ENCODE assay signal across 1 cellular context in the genomic region with DNA sequence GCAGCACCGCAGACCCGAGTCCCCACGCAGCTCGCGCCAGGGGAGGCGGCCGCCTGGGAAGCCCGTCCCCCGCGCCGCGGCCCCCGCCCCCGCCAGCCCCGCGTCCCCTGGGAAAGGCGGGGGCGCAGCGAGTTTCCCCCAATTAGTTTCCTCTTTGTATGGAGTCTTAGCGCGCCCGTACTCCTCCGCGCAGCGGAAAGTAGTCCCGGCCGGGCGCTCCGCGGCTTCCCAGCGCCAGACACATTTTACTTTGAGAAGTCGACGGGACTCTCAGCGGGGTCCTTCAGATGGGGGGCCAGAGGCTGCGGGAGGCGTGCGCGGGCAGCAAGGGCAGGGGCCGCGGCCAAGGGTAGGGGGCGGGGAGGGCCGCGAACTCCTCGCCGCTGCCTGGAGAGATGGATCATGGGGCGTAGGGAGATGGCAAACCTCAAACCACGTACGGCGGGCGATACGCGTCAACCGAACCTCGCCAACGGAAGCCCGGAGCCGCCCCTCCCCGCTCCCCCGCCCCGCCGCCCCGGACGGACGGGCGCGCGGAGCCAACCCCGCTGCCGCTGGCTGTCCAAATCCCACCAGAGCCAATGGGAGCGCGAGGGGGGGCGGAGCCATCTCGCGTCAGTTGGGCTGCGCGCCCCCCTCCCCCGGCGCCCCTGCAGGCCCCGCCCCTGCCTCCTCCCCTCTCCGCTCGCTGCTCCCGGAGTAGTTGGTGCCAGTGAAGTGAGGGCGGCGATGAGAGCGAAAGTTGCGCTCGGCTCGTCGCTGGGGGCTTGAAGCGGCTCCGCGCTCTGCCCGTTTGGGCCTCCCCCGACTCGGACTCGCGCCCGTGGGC.
TF ChIP-seq lines count a peak whose summit lies in the region.

RCOR1 (plus strand) TSS at position 706 of the 829 bp plus-strand sequence. CDS start 238 bp downstream, outside the sequence.

TF ChIP-seq in HepG2, 621 proteins besides CTCF, POLR2A, EP300 and RAD21 (continued from another document and continues in another):
- TF ChIP-seq, protein P1, sequence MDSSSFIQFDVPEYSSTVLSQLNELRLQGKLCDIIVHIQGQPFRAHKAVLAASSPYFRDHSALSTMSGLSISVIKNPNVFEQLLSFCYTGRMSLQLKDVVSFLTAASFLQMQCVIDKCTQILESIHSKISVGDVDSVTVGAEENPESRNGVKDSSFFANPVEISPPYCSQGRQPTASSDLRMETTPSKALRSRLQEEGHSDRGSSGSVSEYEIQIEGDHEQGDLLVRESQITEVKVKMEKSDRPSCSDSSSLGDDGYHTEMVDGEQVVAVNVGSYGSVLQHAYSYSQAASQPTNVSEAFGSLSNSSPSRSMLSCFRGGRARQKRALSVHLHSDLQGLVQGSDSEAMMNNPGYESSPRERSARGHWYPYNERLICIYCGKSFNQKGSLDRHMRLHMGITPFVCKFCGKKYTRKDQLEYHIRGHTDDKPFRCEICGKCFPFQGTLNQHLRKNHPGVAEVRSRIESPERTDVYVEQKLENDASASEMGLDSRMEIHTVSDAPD (CRISPR knock-in tag; IDR thresholded peaks at IDR 0.05) = 0 out of 2 replicates have a peak, but pooled peaks have one; percentile 61
- TF ChIP-seq, protein P2, sequence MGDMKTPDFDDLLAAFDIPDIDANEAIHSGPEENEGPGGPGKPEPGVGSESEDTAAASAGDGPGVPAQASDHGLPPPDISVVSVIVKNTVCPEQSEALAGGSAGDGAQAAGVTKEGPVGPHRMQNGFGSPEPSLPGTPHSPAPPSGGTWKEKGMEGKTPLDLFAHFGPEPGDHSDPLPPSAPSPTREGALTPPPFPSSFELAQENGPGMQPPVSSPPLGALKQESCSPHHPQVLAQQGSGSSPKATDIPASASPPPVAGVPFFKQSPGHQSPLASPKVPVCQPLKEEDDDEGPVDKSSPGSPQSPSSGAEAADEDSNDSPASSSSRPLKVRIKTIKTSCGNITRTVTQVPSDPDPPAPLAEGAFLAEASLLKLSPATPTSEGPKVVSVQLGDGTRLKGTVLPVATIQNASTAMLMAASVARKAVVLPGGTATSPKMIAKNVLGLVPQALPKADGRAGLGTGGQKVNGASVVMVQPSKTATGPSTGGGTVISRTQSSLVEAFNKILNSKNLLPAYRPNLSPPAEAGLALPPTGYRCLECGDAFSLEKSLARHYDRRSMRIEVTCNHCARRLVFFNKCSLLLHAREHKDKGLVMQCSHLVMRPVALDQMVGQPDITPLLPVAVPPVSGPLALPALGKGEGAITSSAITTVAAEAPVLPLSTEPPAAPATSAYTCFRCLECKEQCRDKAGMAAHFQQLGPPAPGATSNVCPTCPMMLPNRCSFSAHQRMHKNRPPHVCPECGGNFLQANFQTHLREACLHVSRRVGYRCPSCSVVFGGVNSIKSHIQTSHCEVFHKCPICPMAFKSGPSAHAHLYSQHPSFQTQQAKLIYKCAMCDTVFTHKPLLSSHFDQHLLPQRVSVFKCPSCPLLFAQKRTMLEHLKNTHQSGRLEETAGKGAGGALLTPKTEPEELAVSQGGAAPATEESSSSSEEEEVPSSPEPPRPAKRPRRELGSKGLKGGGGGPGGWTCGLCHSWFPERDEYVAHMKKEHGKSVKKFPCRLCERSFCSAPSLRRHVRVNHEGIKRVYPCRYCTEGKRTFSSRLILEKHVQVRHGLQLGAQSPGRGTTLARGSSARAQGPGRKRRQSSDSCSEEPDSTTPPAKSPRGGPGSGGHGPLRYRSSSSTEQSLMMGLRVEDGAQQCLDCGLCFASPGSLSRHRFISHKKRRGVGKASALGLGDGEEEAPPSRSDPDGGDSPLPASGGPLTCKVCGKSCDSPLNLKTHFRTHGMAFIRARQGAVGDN (CRISPR knock-in tag; IDR thresholded peaks at IDR 0.05) = peak; percentile 74
- TF ChIP-seq NFE2L1 (CRISPR knock-in tag; IDR thresholded peaks at IDR 0.05; ENCODE audit: borderline replicate concordance) = no peak
- no peak for TF ChIP-seq SMARCC2 (IDR thresholded peaks at IDR 0.05)
- peak; percentile 46; the same call in 1 of the 2 replicates for TF ChIP-seq CREB1 (IDR thresholded peaks at IDR 0.05)
- peak; percentile 82 for TF ChIP-seq CREB1 (CRISPR knock-in tag; IDR thresholded peaks at IDR 0.05)
- TF ChIP-seq FIP1L1 (IDR thresholded peaks at IDR 0.05; ENCODE audit: borderline replicate concordance, insufficient read depth, low read depth, low read length) = 0 out of 2 replicates have a peak, but pooled peaks have one; percentile 45
- TF ChIP-seq RFX1 (IDR thresholded peaks at IDR 0.05) = no peak
- no peak for TF ChIP-seq KLF13 (CRISPR knock-in tag; IDR thresholded peaks at IDR 0.05)
- peak; percentile 62 for TF ChIP-seq YY1 (IDR thresholded peaks at IDR 0.05; ENCODE audit: insufficient read depth, insufficient replicate concordance, low read depth, low read length)
- TF ChIP-seq, protein P3, sequence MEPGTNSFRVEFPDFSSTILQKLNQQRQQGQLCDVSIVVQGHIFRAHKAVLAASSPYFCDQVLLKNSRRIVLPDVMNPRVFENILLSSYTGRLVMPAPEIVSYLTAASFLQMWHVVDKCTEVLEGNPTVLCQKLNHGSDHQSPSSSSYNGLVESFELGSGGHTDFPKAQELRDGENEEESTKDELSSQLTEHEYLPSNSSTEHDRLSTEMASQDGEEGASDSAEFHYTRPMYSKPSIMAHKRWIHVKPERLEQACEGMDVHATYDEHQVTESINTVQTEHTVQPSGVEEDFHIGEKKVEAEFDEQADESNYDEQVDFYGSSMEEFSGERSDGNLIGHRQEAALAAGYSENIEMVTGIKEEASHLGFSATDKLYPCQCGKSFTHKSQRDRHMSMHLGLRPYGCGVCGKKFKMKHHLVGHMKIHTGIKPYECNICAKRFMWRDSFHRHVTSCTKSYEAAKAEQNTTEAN (CRISPR knock-in tag; conservative IDR thresholded peaks at IDR 0.05) = 0 out of 2 replicates have a peak, but pooled peaks have one; percentile 8
- TF ChIP-seq, protein P4, sequence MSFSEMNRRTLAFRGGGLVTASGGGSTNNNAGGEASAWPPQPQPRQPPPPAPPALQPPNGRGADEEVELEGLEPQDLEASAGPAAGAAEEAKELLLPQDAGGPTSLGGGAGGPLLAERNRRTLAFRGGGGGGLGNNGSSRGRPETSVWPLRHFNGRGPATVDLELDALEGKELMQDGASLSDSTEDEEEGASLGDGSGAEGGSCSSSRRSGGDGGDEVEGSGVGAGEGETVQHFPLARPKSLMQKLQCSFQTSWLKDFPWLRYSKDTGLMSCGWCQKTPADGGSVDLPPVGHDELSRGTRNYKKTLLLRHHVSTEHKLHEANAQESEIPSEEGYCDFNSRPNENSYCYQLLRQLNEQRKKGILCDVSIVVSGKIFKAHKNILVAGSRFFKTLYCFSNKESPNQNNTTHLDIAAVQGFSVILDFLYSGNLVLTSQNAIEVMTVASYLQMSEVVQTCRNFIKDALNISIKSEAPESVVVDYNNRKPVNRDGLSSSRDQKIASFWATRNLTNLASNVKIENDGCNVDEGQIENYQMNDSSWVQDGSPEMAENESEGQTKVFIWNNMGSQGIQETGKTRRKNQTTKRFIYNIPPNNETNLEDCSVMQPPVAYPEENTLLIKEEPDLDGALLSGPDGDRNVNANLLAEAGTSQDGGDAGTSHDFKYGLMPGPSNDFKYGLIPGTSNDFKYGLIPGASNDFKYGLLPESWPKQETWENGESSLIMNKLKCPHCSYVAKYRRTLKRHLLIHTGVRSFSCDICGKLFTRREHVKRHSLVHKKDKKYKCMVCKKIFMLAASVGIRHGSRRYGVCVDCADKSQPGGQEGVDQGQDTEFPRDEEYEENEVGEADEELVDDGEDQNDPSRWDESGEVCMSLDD (CRISPR knock-in tag; IDR thresholded peaks at IDR 0.05; ENCODE audit: borderline replicate concordance) = 0 out of 2 replicates have a peak, but pooled peaks have one; percentile 5
- TF ChIP-seq ZNF777 (CRISPR knock-in tag; IDR thresholded peaks at IDR 0.05) = 0 out of 2 replicates have a peak, but pooled peaks have one; percentile 33
- TF ChIP-seq PRDM15 (CRISPR knock-in tag; IDR thresholded peaks at IDR 0.05) = no peak
- TF ChIP-seq FOXA3 (CRISPR knock-in tag; IDR thresholded peaks at IDR 0.05) = 0 out of 2 replicates have a peak, but pooled peaks have one; percentile 12
- no peak for TF ChIP-seq MEIS2 (CRISPR knock-in tag; IDR thresholded peaks at IDR 0.05)
- TF ChIP-seq HNF4G (IDR thresholded peaks at IDR 0.05; ENCODE audit: borderline replicate concordance, low read depth, low read length) = 0 out of 2 replicates have a peak, but pooled peaks have one; percentile 18
- no peak for TF ChIP-seq HNF4G (CRISPR knock-in tag; IDR thresholded peaks at IDR 0.05; ENCODE audit: borderline replicate concordance, low read depth)
- no peak for TF ChIP-seq ZFP37 (CRISPR knock-in tag; IDR thresholded peaks at IDR 0.05; ENCODE audit: borderline replicate concordance)
- 0 out of 2 replicates have a peak, but pooled peaks have one; percentile 47 for TF ChIP-seq ZC3H13 (CRISPR knock-in tag; IDR thresholded peaks at IDR 0.05)
- no peak for TF ChIP-seq ZNF557 (CRISPR knock-in tag; IDR thresholded peaks at IDR 0.05)
- TF ChIP-seq POLR2AphosphoS5 (IDR thresholded peaks at IDR 0.05; ENCODE audit: low read depth, low read length) = peak; percentile 84
- TF ChIP-seq, protein P5, sequence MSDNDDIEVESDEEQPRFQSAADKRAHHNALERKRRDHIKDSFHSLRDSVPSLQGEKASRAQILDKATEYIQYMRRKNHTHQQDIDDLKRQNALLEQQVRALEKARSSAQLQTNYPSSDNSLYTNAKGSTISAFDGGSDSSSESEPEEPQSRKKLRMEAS (IDR thresholded peaks at IDR 0.05) = peak; percentile 42
- 0 out of 2 replicates have a peak, but pooled peaks have one; percentile 9 for TF ChIP-seq HOXD1 (CRISPR knock-in tag; IDR thresholded peaks at IDR 0.05)
- TF ChIP-seq ASH2L (IDR thresholded peaks at IDR 0.05; ENCODE audit: insufficient read length, low read depth, low read length) = peak; percentile 85
- TF ChIP-seq XRCC5 (optimal IDR thresholded peaks at IDR 0.05; ENCODE audit: low read length) = peak; percentile 60
- peak; percentile 65; the same call in 1 of the 2 replicates for TF ChIP-seq SIN3A (IDR thresholded peaks at IDR 0.05; ENCODE audit: borderline replicate concordance, low read depth, low read length)
- TF ChIP-seq SATB2 (CRISPR knock-in tag; IDR thresholded peaks at IDR 0.05) = 0 out of 2 replicates have a peak, but pooled peaks have one; percentile 32
- no peak for TF ChIP-seq ZNF570 (CRISPR knock-in tag; IDR thresholded peaks at IDR 0.05; ENCODE audit: borderline replicate concordance)
- TF ChIP-seq PRPF4 (IDR thresholded peaks at IDR 0.05; ENCODE audit: low read depth, low read length, poor library complexity, severe bottlenecking) = peak; percentile 42
- TF ChIP-seq SP4 (CRISPR knock-in tag; IDR thresholded peaks at IDR 0.05) = peak; percentile 69; the same call in 1 of the 2 replicates
- 0 out of 2 replicates have a peak, but pooled peaks have one; percentile 39 for TF ChIP-seq IRX3 (CRISPR knock-in tag; IDR thresholded peaks at IDR 0.05; ENCODE audit: borderline replicate concordance, low read depth)
- peak; percentile 83 for TF ChIP-seq CHD2 (IDR thresholded peaks at IDR 0.05; ENCODE audit: low read depth, low read length)
- 0 out of 2 replicates have a peak, but pooled peaks have one; percentile 69 for TF ChIP-seq ZNF747 (CRISPR knock-in tag; IDR thresholded peaks at IDR 0.05; ENCODE audit: borderline replicate concordance)
- TF ChIP-seq SP1 (IDR thresholded peaks at IDR 0.05) = no peak
- TF ChIP-seq SP1 (CRISPR knock-in tag; IDR thresholded peaks at IDR 0.05) = peak; percentile 71
- no peak for TF ChIP-seq ATF6 (CRISPR knock-in tag; conservative IDR thresholded peaks at IDR 0.05)
- TF ChIP-seq ZNF605 (CRISPR knock-in tag; IDR thresholded peaks at IDR 0.05) = no peak
- TF ChIP-seq ELF3 (CRISPR knock-in tag; IDR thresholded peaks at IDR 0.05) = peak; percentile 26; the same call in 1 of the 2 replicates
- no peak for TF ChIP-seq BRCA1 (CRISPR knock-in tag; IDR thresholded peaks at IDR 0.05)
- TF ChIP-seq NPAS2 (CRISPR knock-in tag; IDR thresholded peaks at IDR 0.05; ENCODE audit: borderline replicate concordance) = no peak
- no peak for TF ChIP-seq ZNF263 (CRISPR knock-in tag; IDR thresholded peaks at IDR 0.05)
